In the genomic region with DNA sequence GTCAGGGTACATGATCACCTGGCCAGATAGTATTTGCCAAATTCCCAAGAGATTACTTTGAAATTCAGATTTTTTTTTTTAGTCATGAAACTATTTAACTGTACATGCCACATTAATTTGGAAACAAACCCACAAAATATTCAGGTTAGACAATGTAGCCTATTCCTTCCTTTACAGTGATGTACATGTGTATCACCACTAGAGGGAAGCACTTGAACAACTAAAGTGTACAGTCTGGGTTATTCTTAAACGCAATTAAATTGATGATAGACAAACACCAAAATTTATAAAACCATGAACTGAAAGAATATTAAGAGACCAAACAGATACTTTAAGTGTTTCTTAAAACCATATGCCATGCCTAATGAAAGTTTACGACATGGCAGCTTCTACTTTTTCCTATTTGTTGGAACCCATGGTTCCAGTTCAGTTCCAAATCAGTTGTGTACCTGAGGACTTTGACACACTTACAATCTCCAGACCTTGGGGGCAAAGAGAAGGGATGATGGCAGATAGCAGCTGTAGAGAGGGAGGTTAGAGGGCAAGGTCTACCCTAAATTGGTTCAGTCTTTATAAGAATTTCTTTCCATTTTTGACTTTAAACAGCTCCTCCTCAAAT, we compare ENCODE assay signal across 8 cellular contexts. TPM values are rescaled to one million over a fixed set of nuclear protein-coding genes. Genes with fewer than 3 reads are reported as not detected.
A peak's percentile ranks its signal among the peaks of the same experiment; 100 is the strongest.
DNase-seq lines count a peak whose midpoint lies in the region; ATAC-seq and TF ChIP-seq lines count a peak whose summit lies in the region.

No MANE protein-coding gene starts in this region.

- ATAC-seq in GM19023 (IDR thresholded peaks at IDR 0.05; ENCODE audit: unreplicated experiment) (peak; percentile 83), HG03064 (IDR thresholded peaks at IDR 0.05; ENCODE audit: low read depth, unreplicated experiment) (peak; percentile 84)

- no peak for TF ChIP-seq POLR2A in stomach (IDR thresholded peaks at IDR 0.05)

- H3K27me3 ChIP-seq in stomach = peaks cover 0 to under 1% (median 0%) of the 10 kb centered on the region in 3 donors

- H3K4me1 ChIP-seq in stomach = peaks cover 0 to 4% (median 0%) of the 10 kb centered on the region in 4 donors

- 17 to 25% (median 21%) methylated on average over 2 of the region's 2 CpGs for WGBS in stomach, 5 donors

- intact Hi-C loops in stomach (cut with DNase I; ENCODE audit: low total_unique reads) = loop anchor here (10.0 kb wide), 1 partner anchor 572 kb away; no protein-coding TSS in a partner anchor

- H3K36me3 ChIP-seq in stomach = no peaks in the 10 kb centered on the region

- TF ChIP-seq EP300 in stomach (IDR thresholded peaks at IDR 0.05) = no peak

- no peak overlapping the region for H3K4me3 ChIP-seq in stomach

- H3K27ac ChIP-seq in stomach = no peak overlapping the region

- TF ChIP-seq CTCF in stomach (IDR thresholded peaks at IDR 0.05) = peak in 5 of 7 experiments; percentile 34 to 69 (median 61)

- in situ Hi-C loops in Caki2 (cut with HindIII; ENCODE audit: low pct_unique_long_range_greater_than_20kb, low sequenced_read_pairs) = no loop called here

- H3K9me3 ChIP-seq in stomach = no peaks in the 10 kb centered on the region

- DNase-seq in Caki2 (ENCODE audit: low read depth) (peak; percentile 11), NCI-H2196 (lab: John Stamatoyannopoulos, UW; ENCODE audit: unreplicated experiment) (peak; percentile 24), astrocyte of the hippocampus (ENCODE audit: low read depth, low spot score) (peak; percentile 64), iPS-NIHi11 (ENCODE audit: low spot score) (peak; percentile 46), stomach (no peak)
- DNase-seq in activated T-cell treated with anti-CD3 and anti-CD28 coated beads, Interleukin-2, amount 50 U/mL, for 1 hour = no peak

RNA-seq across cellular contexts. Expression of gene TNFSF13B, which starts 52.8 kb away (rescaled TPM):
- 0.14 and 9.5 TPM in 2 replicates for total RNA-seq in Caki2 (2014; rRNA removed; shearing (Covaris generic); ENCODE audit: low replicate concordance)
- total RNA-seq in stomach = 10 to 100 TPM in 1 of 5 donors, 1 to 10 TPM in 3, under 1 TPM in 1; 0.89 to 12.3 (median 3.5) TPM
- polyA plus RNA-seq in stomach = 10 to 100 TPM in 1 of 3 donors, 1 to 10 TPM in 2; 2.0 to 11.0 (median 2.8) TPM

Comparison
In these comparisons a context has a peak if more than half of its experiments do, and no peak if none do; other contexts are left out.
1. DNase-seq: peak in Caki2 (single experiment), NCI-H2196 (single experiment), astrocyte of the hippocampus (single experiment) and iPS-NIHi11 (single experiment); none in stomach (single experiment) and activated T-cell treated with anti-CD3 and anti-CD28 coated beads, Interleukin-2, amount 50 U/mL, for 1 hour (single experiment).